Comparison of ENCODE assay signal across 1 cellular context in genomic region chr16:86806181-86806837, GRCh38.
TF ChIP-seq lines count a peak whose summit lies in the region.

No MANE protein-coding gene starts in this region.

TF ChIP-seq in IMR-90, 13 proteins besides CTCF, POLR2A, EP300 and RAD21:
- TF ChIP-seq RFX5 (IDR thresholded peaks at IDR 0.05; ENCODE audit: low read depth, low read length) = no peak
- no peak for TF ChIP-seq NFE2L2 (IDR thresholded peaks at IDR 0.05; ENCODE audit: low read depth, low read length)
- TF ChIP-seq MXI1 (IDR thresholded peaks at IDR 0.05; ENCODE audit: borderline replicate concordance, low read depth, low read length) = no peak
- TF ChIP-seq MAZ (IDR thresholded peaks at IDR 0.05; ENCODE audit: borderline replicate concordance, low read depth, low read length) = no peak
- no peak for TF ChIP-seq SMC3 (IDR thresholded peaks at IDR 0.05; ENCODE audit: low read depth, low read length)
- no peak for TF ChIP-seq ELK1 (IDR thresholded peaks at IDR 0.05; ENCODE audit: borderline replicate concordance, low read depth, low read length)
- no peak for TF ChIP-seq CHD1 (IDR thresholded peaks at IDR 0.05; ENCODE audit: low read depth, low read length)
- no peak for TF ChIP-seq CEBPB (IDR thresholded peaks at IDR 0.05; ENCODE audit: low read depth, low read length)
- no peak for TF ChIP-seq USF2 (IDR thresholded peaks at IDR 0.05; ENCODE audit: low read depth, low read length)
- TF ChIP-seq MAFK (IDR thresholded peaks at IDR 0.05; ENCODE audit: low read depth, low read length) = no peak
- TF ChIP-seq FOS (IDR thresholded peaks at IDR 0.05; ENCODE audit: low read depth, low read length) = no peak
- no peak for TF ChIP-seq BHLHE40 (IDR thresholded peaks at IDR 0.05; ENCODE audit: low read depth, low read length)
- no peak for TF ChIP-seq RCOR1 (IDR thresholded peaks at IDR 0.05; ENCODE audit: insufficient replicate concordance, low read length)
